ENCODE assay signal across 15 cellular contexts in genomic region chr11:116694017-116694725, GRCh38.
"Had no signal": no experiment of that assay in that cellular context is flagged by ENCODE, and none has a peak within 500 bp of the region (broad histone marks: within the 10 kb centered on the region; RNA-seq: fewer than 3 reads in every experiment).

No MANE protein-coding gene starts in this region.

- H3K27ac Mint-ChIP-seq: activated naive CD8-positive, alpha-beta T cell treated with anti-CD3 and anti-CD28 coated beads for 36 hours; activated T-helper 17 cell treated with anti-CD3 and anti-CD28 coated beads, Interleukin-2, amount 50 U/mL, for 72 hours; naive thymus-derived CD8-positive, alpha-beta T cell; T-helper 1 cell treated with Interleukin-12 subunit alpha and Interleukin-12 subunit beta and Interleukin-4 antibody, amounts not matched to agents 30 μg/mL and 1 μg/mL, for 36 hours had no signal

- H3K27me3 ChIP-seq: uterus had no signal

- H3K36me3 Mint-ChIP-seq: activated naive CD8-positive, alpha-beta T cell treated with anti-CD3 and anti-CD28 coated beads for 36 hours; naive thymus-derived CD8-positive, alpha-beta T cell had no signal

- DNase-seq: activated CD4-positive, alpha-beta T cell treated with anti-CD3 and anti-CD28 coated beads, Interleukin-2, amount 50 U/mL, for 1 hour; activated naive CD4-positive, alpha-beta T cell; activated naive CD8-positive, alpha-beta T cell treated with anti-CD3 and anti-CD28 coated beads for 36 hours; activated T-cell treated with anti-CD3 and anti-CD28 coated beads for 4 hours; amygdala; mesendoderm; naive thymus-derived CD8-positive, alpha-beta T cell; stimulated activated naive CD4-positive, alpha-beta T cell treated with Interleukin-2 at 50 U/mL for 16 hours; substantia nigra had no signal

- H3K9me3 Mint-ChIP-seq: activated naive CD8-positive, alpha-beta T cell treated with anti-CD3 and anti-CD28 coated beads for 36 hours; activated T-helper 17 cell treated with anti-CD3 and anti-CD28 coated beads, Interleukin-2, amount 50 U/mL, for 72 hours; naive thymus-derived CD8-positive, alpha-beta T cell; T-helper 1 cell treated with Interleukin-12 subunit alpha and Interleukin-12 subunit beta and Interleukin-4 antibody, amounts not matched to agents 30 μg/mL and 1 μg/mL, for 36 hours had no signal

- H3K9me3 ChIP-seq: gastroesophageal sphincter, heart left ventricle, tibial artery, uterus had no signal

- H3K4me1 Mint-ChIP-seq: activated naive CD8-positive, alpha-beta T cell treated with anti-CD3 and anti-CD28 coated beads for 36 hours; activated T-helper 17 cell treated with anti-CD3 and anti-CD28 coated beads, Interleukin-2, amount 50 U/mL, for 72 hours had no signal

- H3K4me1 ChIP-seq: gastroesophageal sphincter, heart left ventricle, tibial artery, uterus had no signal

- H3K4me3 Mint-ChIP-seq: activated naive CD8-positive, alpha-beta T cell treated with anti-CD3 and anti-CD28 coated beads for 36 hours; activated T-helper 17 cell treated with anti-CD3 and anti-CD28 coated beads, Interleukin-2, amount 50 U/mL, for 72 hours; naive thymus-derived CD8-positive, alpha-beta T cell; T-helper 1 cell treated with Interleukin-12 subunit alpha and Interleukin-12 subunit beta and Interleukin-4 antibody, amounts not matched to agents 30 μg/mL and 1 μg/mL, for 36 hours had no signal

- ATAC-seq: activated T-helper 17 cell treated with anti-CD3 and anti-CD28 coated beads, Interleukin-2, amount 50 U/mL, for 72 hours; gastroesophageal sphincter; heart left ventricle; naive thymus-derived CD8-positive, alpha-beta T cell had no signal

- H3K4me3 ChIP-seq: gastroesophageal sphincter, heart left ventricle, tibial artery, uterus had no signal

- H3K27ac ChIP-seq: gastroesophageal sphincter, heart left ventricle, tibial artery, uterus had no signal

- H3K36me3 ChIP-seq: gastroesophageal sphincter, heart left ventricle, tibial artery, uterus had no signal
